Comparison of ENCODE assay signal across 1 cellular context in genomic region chr12:56359851-56360767, GRCh38.
TF ChIP-seq lines count a peak whose summit lies in the region.

Gene STAT2 (minus strand): TSS chr12:56360107. CDS start chr12:56356571, 3,536 bp downstream.

TF ChIP-seq in K562, 482 proteins besides CTCF, POLR2A, EP300 and RAD21 (continued from another document and continues in another):
- TF ChIP-seq ZNF592 (IDR thresholded peaks at IDR 0.05) (no peak), CREB3 (tag; conservative IDR thresholded peaks at IDR 0.05; ENCODE audit: low read depth) (no peak), ELF1 (tag; IDR thresholded peaks at IDR 0.05) (peak; percentile 84), CHD1 (IDR thresholded peaks at IDR 0.05; ENCODE audit: low read length) (no peak), KAT7 (CRISPR knock-in tag; IDR thresholded peaks at IDR 0.05; ENCODE audit: borderline replicate concordance) (no peak), ZNF318 (IDR thresholded peaks at IDR 0.05; ENCODE audit: borderline replicate concordance in 1 of 2, low read depth in 1 of 2) (peak in 1 of 2 experiments; percentile 97; a peak in 2 of 4 replicates), CUX1 (CRISPR knock-in tag; IDR thresholded peaks at IDR 0.05) (no peak), KDM5B (IDR thresholded peaks at IDR 0.05; ENCODE audit: insufficient replicate concordance, low read depth, low read length) (peak; percentile 78), FOXK1 (CRISPR knock-in tag; IDR thresholded peaks at IDR 0.05; ENCODE audit: borderline replicate concordance) (no peak), U2AF2 (optimal IDR thresholded peaks at IDR 0.05; ENCODE audit: low read depth, low read length) (no peak), ZNF133 (CRISPR knock-in tag; IDR thresholded peaks at IDR 0.05) (no peak), DNMT1 (IDR thresholded peaks at IDR 0.05) (no peak), ETS1 (conservative IDR thresholded peaks at IDR 0.05; ENCODE audit: control insufficient read depth, low read depth, low read length) (peak; percentile 61), ELF2 (CRISPR knock-in tag; IDR thresholded peaks at IDR 0.05) (no peak), ZNF263 (CRISPR knock-in tag; IDR thresholded peaks at IDR 0.05; ENCODE audit: borderline replicate concordance) (no peak), TOE1 (IDR thresholded peaks at IDR 0.05; ENCODE audit: borderline replicate concordance) (peak; percentile 81; the same call in 1 of the 2 replicates), TOE1 (CRISPR knock-in tag; IDR thresholded peaks at IDR 0.05; ENCODE audit: borderline replicate concordance, low read depth) (no peak), ZNF3 (CRISPR knock-in tag; IDR thresholded peaks at IDR 0.05) (no peak), TEAD2 (tag; IDR thresholded peaks at IDR 0.05) (peak; percentile 51; the same call in 1 of the 2 replicates), MTA3 (IDR thresholded peaks at IDR 0.05; ENCODE audit: borderline replicate concordance) (peak; percentile 58; the same call in 1 of the 2 replicates), TAF7 (tag; IDR thresholded peaks at IDR 0.05) (peak; percentile 54; the same call in 1 of the 2 replicates), HDGF (IDR thresholded peaks at IDR 0.05) (0 out of 2 replicates have a peak, but pooled peaks have one; percentile 40), MLLT1 (IDR thresholded peaks at IDR 0.05) (peak in 1 of 2 experiments; percentile 98; a peak in 2 of 4 replicates), CBFA2T3 (IDR thresholded peaks at IDR 0.05) (no peak), PPARD (CRISPR knock-in tag; IDR thresholded peaks at IDR 0.05) (no peak), ZNF696 (CRISPR knock-in tag; conservative IDR thresholded peaks at IDR 0.05) (no peak), SMC3 (conservative IDR thresholded peaks at IDR 0.05; ENCODE audit: insufficient read depth, low read depth, low read length) (no peak), ZNF175 (CRISPR knock-in tag; IDR thresholded peaks at IDR 0.05; ENCODE audit: low read depth) (no peak), ZFP30 (CRISPR knock-in tag; IDR thresholded peaks at IDR 0.05; ENCODE audit: borderline replicate concordance) (no peak), ETS2 (tag; IDR thresholded peaks at IDR 0.05; ENCODE audit: borderline replicate concordance, poor library complexity, severe bottlenecking) (no peak), ZNF695 (CRISPR knock-in tag; IDR thresholded peaks at IDR 0.05) (no peak), PBX2 (CRISPR knock-in tag; IDR thresholded peaks at IDR 0.05; ENCODE audit: low read depth) (peak; percentile 30; the same call in 1 of the 2 replicates), PBX2 (tag; conservative IDR thresholded peaks at IDR 0.05; ENCODE audit: low read depth) (peak; percentile 81), ZFP36 (IDR thresholded peaks at IDR 0.05; ENCODE audit: low read depth, low read length, partially characterized antibody) (no peak)
